12 cellular contexts compared by ENCODE assay signal in genomic region chr1:8679411-8679800, GRCh38.
DNase-seq lines count a peak whose midpoint lies in the region; ATAC-seq and TF ChIP-seq lines count a peak whose summit lies in the region.
"Had no signal": no experiment of that assay in that cellular context is flagged by ENCODE, and none has a peak within 500 bp of the region (broad histone marks: within the 10 kb centered on the region; RNA-seq: fewer than 3 reads in every experiment).

No MANE protein-coding gene starts in this region.

- H3K27ac ChIP-seq in spleen, result peak overlapping the region in 5 of 8 donors; percentile 5 to 14 (median 9)

- H3K4me3 ChIP-seq in fibroblast of mammary gland (ENCODE audit: control insufficient read depth, low read depth, low read length), result no peak overlapping the region
- H3K4me3 ChIP-seq in spleen, result no peak overlapping the region

- H3K27me3 ChIP-seq in spleen (replicated peaks in 1 of 7), result no peaks in the 10 kb centered on the region

- ATAC-seq in T-helper 17 cell, result peak; percentile 30
- no peak for ATAC-seq in GM18909 (IDR thresholded peaks at IDR 0.05; ENCODE audit: poor library complexity, unreplicated experiment)

- peaks cover 11% of the 10 kb centered on the region for H3K36me3 Mint-ChIP-seq in activated CD4-positive, alpha-beta T cell treated with anti-CD3 and anti-CD28 coated beads, Interleukin-2, amount 10 ng/mL, durations not matched to agents 24 days and 14 days (ENCODE audit: low read depth)
- peaks cover 3% of the 10 kb centered on the region for H3K36me3 Mint-ChIP-seq in T-helper 17 cell (ENCODE audit: low read depth)

- no peak overlapping the region for H3K4me3 Mint-ChIP-seq in activated CD4-positive, alpha-beta T cell treated with anti-CD3 and anti-CD28 coated beads, Interleukin-2, amount 10 ng/mL, durations not matched to agents 24 days and 14 days
- H3K4me3 Mint-ChIP-seq in T-helper 17 cell, result no peak overlapping the region
- H3K4me3 Mint-ChIP-seq: endodermal cell had no signal

- DNase-seq in activated CD4-positive, alpha-beta T cell treated with anti-CD3 and anti-CD28 coated beads, Interleukin-2, amount 10 ng/mL, durations not matched to agents 24 days and 14 days, result peak; percentile 39
- DNase-seq in activated CD4-positive, alpha-beta T cell treated with anti-CD3 and anti-CD28 coated beads, Interleukin-2, amount 50 U/mL, for 1 hour, result no peak
- DNase-seq in T-helper 17 cell (no peak), fibroblast of mammary gland (ENCODE audit: low read depth) (peak; percentile 49), spleen (no peak), foreskin melanocyte (no peak)
- no peak for DNase-seq in activated CD8-positive, alpha-beta memory T cell treated with anti-CD3 and anti-CD28 coated beads, Interleukin-2, amount 50 U/mL, for 4 hours
- DNase-seq: activated CD4-positive, alpha-beta T cell treated with anti-CD3 and anti-CD28 coated beads for 4 hours; endodermal cell; Kasumi-1; NCI-H446 treated with DMSO at 0.1 percent for 48 hours had no signal

- H3K9me3 ChIP-seq in T-helper 17 cell (ENCODE audit: control insufficient read depth, low read length, poor library complexity, severe bottlenecking), result no peaks in the 10 kb centered on the region
- no peaks in the 10 kb centered on the region for H3K9me3 ChIP-seq in spleen

- TF ChIP-seq CTCF in fibroblast of mammary gland (conservative IDR thresholded peaks at IDR 0.05; ENCODE audit: control insufficient read depth, insufficient read depth, low read depth, low read length) (no peak), spleen (IDR thresholded peaks at IDR 0.05 in 8 of 11, conservative IDR thresholded peaks at IDR 0.05 in 3 of 11) (no peak)

- H3K27ac Mint-ChIP-seq in activated CD4-positive, alpha-beta T cell treated with anti-CD3 and anti-CD28 coated beads, Interleukin-2, amount 10 ng/mL, durations not matched to agents 24 days and 14 days, result no peak overlapping the region
- no peak overlapping the region for H3K27ac Mint-ChIP-seq in T-helper 17 cell
- H3K27ac Mint-ChIP-seq: endodermal cell had no signal

- H3K27me3 Mint-ChIP-seq in activated CD4-positive, alpha-beta T cell treated with anti-CD3 and anti-CD28 coated beads, Interleukin-2, amount 10 ng/mL, durations not matched to agents 24 days and 14 days, result no peaks in the 10 kb centered on the region
- H3K27me3 Mint-ChIP-seq in T-helper 17 cell, result no peaks in the 10 kb centered on the region

- WGBS in spleen, 5 donors, result 50 to 70% (median 62%) methylated on average over 2 of the region's 2 CpGs

- peaks cover 31% of the 10 kb centered on the region for H3K4me1 Mint-ChIP-seq in activated CD4-positive, alpha-beta T cell treated with anti-CD3 and anti-CD28 coated beads, Interleukin-2, amount 10 ng/mL, durations not matched to agents 24 days and 14 days
- peaks cover 14% of the 10 kb centered on the region for H3K4me1 Mint-ChIP-seq in T-helper 17 cell

- TF ChIP-seq POLR2A in spleen (IDR thresholded peaks at IDR 0.05), result no peak

- intact Hi-C loops in activated CD4-positive, alpha-beta T cell treated with anti-CD3 and anti-CD28 coated beads, Interleukin-2, amount 10 ng/mL, durations not matched to agents 24 days and 14 days (cut with micrococcal nuclease), result loop anchor here (2.0 kb wide), 1 partner anchor 21 kb away; no protein-coding TSS in a partner anchor
- intact Hi-C loops in spleen (cut with DNase I; ENCODE audit: low total_unique reads), result no loop called here

- H3K36me3 ChIP-seq in spleen, result no peaks in the 10 kb centered on the region

- no peaks in the 10 kb centered on the region for H3K9me3 Mint-ChIP-seq in activated CD4-positive, alpha-beta T cell treated with anti-CD3 and anti-CD28 coated beads, Interleukin-2, amount 10 ng/mL, durations not matched to agents 24 days and 14 days
- H3K9me3 Mint-ChIP-seq: endodermal cell had no signal

- H3K4me1 ChIP-seq in spleen, result peaks cover 9 to 81% (median 38%) of the 10 kb centered on the region in 6 donors

Comparison
In these comparisons a context has a peak if more than half of its experiments do, and no peak if none do; other contexts are left out.
1. DNase-seq: peak in activated CD4-positive, alpha-beta T cell treated with anti-CD3 and anti-CD28 coated beads, Interleukin-2, amount 10 ng/mL, durations not matched to agents 24 days and 14 days (single experiment) and fibroblast of mammary gland (single experiment); none in activated CD4-positive, alpha-beta T cell treated with anti-CD3 and anti-CD28 coated beads, Interleukin-2, amount 50 U/mL, for 1 hour (single experiment), T-helper 17 cell (0 of 3), spleen (single experiment), activated CD8-positive, alpha-beta memory T cell treated with anti-CD3 and anti-CD28 coated beads, Interleukin-2, amount 50 U/mL, for 4 hours (single experiment) and foreskin melanocyte (single experiment).